Comparison of ENCODE assay signal across 17 cellular contexts in genomic region chr7:22166928-22167327, GRCh38.
A peak's percentile ranks its signal among the peaks of the same experiment; 100 is the strongest.
DNase-seq lines count a peak whose midpoint lies in the region; ATAC-seq and TF ChIP-seq lines count a peak whose summit lies in the region.
"Had no signal": no experiment of that assay in that cellular context is flagged by ENCODE, and none has a peak within 500 bp of the region (broad histone marks: within the 10 kb centered on the region; RNA-seq: fewer than 3 reads in every experiment).

No MANE protein-coding gene starts in this region.

- peak overlapping the region; percentile 40 for H3K4me3 Mint-ChIP-seq in glutamatergic neuron (ENCODE audit: unreplicated experiment)
- H3K4me3 Mint-ChIP-seq in stimulated activated memory B cell treated with anti-CD40 and anti-IgM and Interleukin-4, amounts not matched to agents 10 μg/mL and 1 μg/mL and 100 μg/mL, for 72 hours: no peak overlapping the region
- H3K4me3 Mint-ChIP-seq: B cell; CD8-positive, alpha-beta T cell; H9 had no signal

- peak overlapping the region; percentile 9 for H3K4me3 ChIP-seq in parathyroid adenoma (ENCODE audit: low read depth, low read length)
- no peak overlapping the region for H3K4me3 ChIP-seq in mesendoderm (ENCODE audit: low read length)
- H3K4me3 ChIP-seq: BLaER1 treated with 17β-estradiol and CSF1 and Interleukin-3, amounts not matched to agents 10 nM and 100 nM had no signal

- H3K9ac ChIP-seq in parathyroid adenoma: no peak overlapping the region
- no peak overlapping the region for H3K9ac ChIP-seq in mesendoderm (ENCODE audit: low read length)
- H3K9ac ChIP-seq: BLaER1 treated with 17β-estradiol and CSF1 and Interleukin-3, amounts not matched to agents 10 nM and 100 nM had no signal

- H3K56ac ChIP-seq in mesendoderm (ENCODE audit: low read length): no peak overlapping the region

- H3K23ac ChIP-seq in mesendoderm (ENCODE audit: low read length): no peak overlapping the region

- TF ChIP-seq CTCF in glutamatergic neuron (IDR thresholded peaks at IDR 0.05; ENCODE audit: partially characterized antibody, unreplicated experiment): no peak
- no peak for TF ChIP-seq CTCF in parathyroid adenoma (IDR thresholded peaks at IDR 0.05)

- H3K79me1 ChIP-seq in mesendoderm (ENCODE audit: low read length): no peaks in the 10 kb centered on the region

- no peak for ATAC-seq in GM19035 (IDR thresholded peaks at IDR 0.05; ENCODE audit: unreplicated experiment)
- no peak for ATAC-seq in stimulated activated memory B cell treated with anti-CD40 and anti-IgM and Interleukin-4, amounts not matched to agents 10 μg/mL and 1 μg/mL and 100 μg/mL, for 72 hours
- ATAC-seq: CD8-positive, alpha-beta T cell had no signal

- peaks cover 40% of the 10 kb centered on the region for H3K4me1 ChIP-seq in parathyroid adenoma
- H3K4me1 ChIP-seq in mesendoderm (ENCODE audit: control insufficient read depth, low read depth, low read length): no peaks in the 10 kb centered on the region
- H3K4me1 ChIP-seq: BLaER1 treated with 17β-estradiol and CSF1 and Interleukin-3, amounts not matched to agents 10 nM and 100 nM had no signal

- H3K18ac ChIP-seq in mesendoderm (ENCODE audit: low read length): no peak overlapping the region

- H3K36me3 Mint-ChIP-seq in glutamatergic neuron (ENCODE audit: unreplicated experiment): no peaks in the 10 kb centered on the region
- no peaks in the 10 kb centered on the region for H3K36me3 Mint-ChIP-seq in stimulated activated memory B cell treated with anti-CD40 and anti-IgM and Interleukin-4, amounts not matched to agents 10 μg/mL and 1 μg/mL and 100 μg/mL, for 72 hours
- H3K36me3 Mint-ChIP-seq: CD8-positive, alpha-beta T cell had no signal

- no peak overlapping the region for H4K5ac ChIP-seq in mesendoderm (ENCODE audit: low read length)

- H3K27me3 ChIP-seq in parathyroid adenoma (ENCODE audit: control insufficient read depth, insufficient read depth, low read length) (no peaks in the 10 kb centered on the region), mesendoderm (ENCODE audit: insufficient read depth, low read length, poor library complexity) (no peaks in the 10 kb centered on the region)
- H3K27me3 ChIP-seq: BLaER1 treated with 17β-estradiol and CSF1 and Interleukin-3, amounts not matched to agents 10 nM and 100 nM had no signal

- H2BK15ac ChIP-seq in mesendoderm (replicated peaks; ENCODE audit: low read depth): no peak overlapping the region

- H3K4ac ChIP-seq in mesendoderm (ENCODE audit: low read depth, low read length): no peak overlapping the region

- H3K4me2 ChIP-seq in parathyroid adenoma (ENCODE audit: low read length) (no peak overlapping the region), mesendoderm (ENCODE audit: low read length) (no peak overlapping the region)
- H3K4me2 ChIP-seq: BLaER1 treated with 17β-estradiol and CSF1 and Interleukin-3, amounts not matched to agents 10 nM and 100 nM had no signal

- H3K27ac Mint-ChIP-seq in glutamatergic neuron (ENCODE audit: unreplicated experiment): peak overlapping the region; percentile 78
- no peak overlapping the region for H3K27ac Mint-ChIP-seq in stimulated activated memory B cell treated with anti-CD40 and anti-IgM and Interleukin-4, amounts not matched to agents 10 μg/mL and 1 μg/mL and 100 μg/mL, for 72 hours
- H3K27ac Mint-ChIP-seq: B cell; CD8-positive, alpha-beta T cell; H9 had no signal

- no peak overlapping the region for H2AFZ ChIP-seq in parathyroid adenoma

- H2BK120ac ChIP-seq in mesendoderm (ENCODE audit: low read depth, low read length): no peak overlapping the region

- H3K4me1 Mint-ChIP-seq in glutamatergic neuron (ENCODE audit: low read depth, unreplicated experiment): peaks cover 22% of the 10 kb centered on the region
- H3K4me1 Mint-ChIP-seq in stimulated activated memory B cell treated with anti-CD40 and anti-IgM and Interleukin-4, amounts not matched to agents 10 μg/mL and 1 μg/mL and 100 μg/mL, for 72 hours: no peaks in the 10 kb centered on the region
- H3K4me1 Mint-ChIP-seq: B cell, H9 had no signal

- H4K8ac ChIP-seq in mesendoderm (ENCODE audit: low read depth, low read length): no peak overlapping the region

- H3K27me3 Mint-ChIP-seq in glutamatergic neuron (ENCODE audit: unreplicated experiment): peaks cover 2% of the 10 kb centered on the region
- no peaks in the 10 kb centered on the region for H3K27me3 Mint-ChIP-seq in stimulated activated memory B cell treated with anti-CD40 and anti-IgM and Interleukin-4, amounts not matched to agents 10 μg/mL and 1 μg/mL and 100 μg/mL, for 72 hours
- H3K27me3 Mint-ChIP-seq: B cell had no signal

- H3K79me2 ChIP-seq in parathyroid adenoma (peaks cover 40% of the 10 kb centered on the region), mesendoderm (ENCODE audit: control insufficient read depth, insufficient read depth, low read length) (no peaks in the 10 kb centered on the region)

- H3K36me3 ChIP-seq in parathyroid adenoma (ENCODE audit: control insufficient read depth, insufficient read depth, low read length) (no peaks in the 10 kb centered on the region), mesendoderm (ENCODE audit: control insufficient read depth, insufficient read depth, low read length) (no peaks in the 10 kb centered on the region)

- H3K9me3 ChIP-seq in parathyroid adenoma (ENCODE audit: control insufficient read depth, low read length): no peaks in the 10 kb centered on the region
- H3K9me3 ChIP-seq: BLaER1 treated with 17β-estradiol and CSF1 and Interleukin-3, amounts not matched to agents 10 nM and 100 nM had no signal

- no peaks in the 10 kb centered on the region for H3K9me3 Mint-ChIP-seq in glutamatergic neuron (ENCODE audit: unreplicated experiment)
- no peaks in the 10 kb centered on the region for H3K9me3 Mint-ChIP-seq in stimulated activated memory B cell treated with anti-CD40 and anti-IgM and Interleukin-4, amounts not matched to agents 10 μg/mL and 1 μg/mL and 100 μg/mL, for 72 hours
- H3K9me3 Mint-ChIP-seq: CD8-positive, alpha-beta T cell; H9 had no signal

- no CpG with 5 or more reads among the region's 2 CpGs for WGBS in mesendoderm (ENCODE audit: extremely low coverage, insufficient coverage, low lambda C conversion rate)

- DNase-seq in NCI-H2171 treated with DMSO at 0.1 percent for 48 hours (lab: John Stamatoyannopoulos, UW) (peak; percentile 31), NCI-H2171 (lab: John Stamatoyannopoulos, UW) (no peak), NCI-H69 (lab: John Stamatoyannopoulos, UW) (peak; percentile 37), glutamatergic neuron (no peak), mesendoderm (no peak)
- DNase-seq: 8988T; CD8-positive, alpha-beta T cell; DMS153; DMS79; GDM1; H9; IMR-90 had no signal

- H3K27ac ChIP-seq in parathyroid adenoma (peak overlapping the region; percentile 94), mesendoderm (ENCODE audit: low read depth, low read length) (no peak overlapping the region)
- H3K27ac ChIP-seq: BLaER1 treated with 17β-estradiol and CSF1 and Interleukin-3, amounts not matched to agents 10 nM and 100 nM had no signal

- H2AK5ac ChIP-seq in mesendoderm (ENCODE audit: low read length): no peak overlapping the region

- H2BK5ac ChIP-seq in mesendoderm (ENCODE audit: low read length): no peak overlapping the region

Comparison
In these comparisons a context has a peak if more than half of its experiments do, and no peak if none do; other contexts are left out.
1. DNase-seq: peak in NCI-H2171 treated with DMSO at 0.1 percent for 48 hours (single experiment) and NCI-H69 (single experiment); none in NCI-H2171 (single experiment), glutamatergic neuron (single experiment) and mesendoderm (single experiment).